25 cellular contexts compared by ENCODE assay signal in genomic region chr6:146999766-147000165, GRCh38.
DNase-seq lines count a peak whose midpoint lies in the region; ATAC-seq, FAIRE-seq and TF ChIP-seq lines count a peak whose summit lies in the region.
"Had no signal": no experiment of that assay in that cellular context is flagged by ENCODE, and none has a peak within 500 bp of the region (broad histone marks: within the 10 kb centered on the region; RNA-seq: fewer than 3 reads in every experiment).

No MANE protein-coding gene starts in this region.

- CTCF ChIA-PET in HepG2 (lab: Yijun Ruan, JAX; ENCODE audit: low intra/inter-chr PET ratio, low total read pairs) (no interaction called here), WTC11 (lab: Charles Lee) (no interaction called here)

- POLR2A ChIA-PET in HepG2 (lab: Yijun Ruan, JAX) = no interaction called here
- POLR2A ChIA-PET in WTC11 (lab: Charles Lee) = no interaction called here

- no peak overlapping the region for H2BK5ac ChIP-seq in mesenchymal stem cell (ENCODE audit: low read depth, low read length, poor library complexity, severe bottlenecking)

- in situ Hi-C loops in HepG2 (cut with HindIII; ENCODE audit: extremely low pct_ligation_motif_present, low pct_unique_long_range_greater_than_20kb) = no loop called here

- no peak overlapping the region for H4K8ac ChIP-seq in mesenchymal stem cell (ENCODE audit: low read length)

- no peaks in the 10 kb centered on the region for H3K4me1 ChIP-seq in HepG2 (ENCODE audit: insufficient read depth, low read length)
- H3K4me1 ChIP-seq in right lobe of liver = no peaks in the 10 kb centered on the region
- peaks cover 3% of the 10 kb centered on the region for H3K4me1 ChIP-seq in mesenchymal stem cell (ENCODE audit: control insufficient read depth, insufficient read depth, low read depth, low read length)

- H2BK15ac ChIP-seq in mesenchymal stem cell (ENCODE audit: low read depth, poor library complexity, severe bottlenecking) = no peak overlapping the region

- TF ChIP-seq EP300 in HepG2 (IDR thresholded peaks at IDR 0.05; ENCODE audit: low read depth in 2 of 2, low read length in 2 of 2) = no peak
- no peak for TF ChIP-seq EP300 in HepG2 (CRISPR knock-in tag; IDR thresholded peaks at IDR 0.05; ENCODE audit: borderline replicate concordance)

- H3K27ac ChIP-seq in HepG2 (ENCODE audit: extremely low read length, insufficient read depth, low read length) = no peak overlapping the region
- H3K27ac ChIP-seq in right lobe of liver = no peak overlapping the region
- no peak overlapping the region for H3K27ac ChIP-seq in mesenchymal stem cell (ENCODE audit: low read length, poor library complexity, severe bottlenecking)
- H3K27ac ChIP-seq: BLaER1 treated with 17β-estradiol and CSF1 and Interleukin-3, amounts not matched to agents 10 nM and 100 nM had no signal

- 52% methylated on average over 5 of the region's 5 CpGs for WGBS in HepG2 (ENCODE audit: low lambda C conversion rate)
- 69% methylated on average over 4 of the region's 5 CpGs for WGBS in right lobe of liver (ENCODE audit: insufficient coverage, low coverage, low lambda C conversion rate, missing lambda C conversion rate)
- 96% methylated on average over 3 of the region's 5 CpGs for WGBS in mesenchymal stem cell

- H3K4me1 Mint-ChIP-seq in WTC11 (peaks cover 20% of the 10 kb centered on the region), mesothelial cell of epicardium (peaks cover 5% of the 10 kb centered on the region)

- H3K27me3 Mint-ChIP-seq in WTC11 (ENCODE audit: low read depth) (no peaks in the 10 kb centered on the region), mesothelial cell of epicardium (ENCODE audit: low read depth) (no peaks in the 10 kb centered on the region)
- H3K27me3 Mint-ChIP-seq: CD4-positive, alpha-beta T cell had no signal

- no peak for TF ChIP-seq RAD21 in HepG2 (CRISPR knock-in tag; IDR thresholded peaks at IDR 0.05)

- H4K20me1 ChIP-seq in HepG2 (ENCODE audit: insufficient read depth, low read length) = no peaks in the 10 kb centered on the region
- H4K20me1 ChIP-seq: BLaER1 treated with 17β-estradiol and CSF1 and Interleukin-3, amounts not matched to agents 10 nM and 100 nM had no signal

- H2BK12ac ChIP-seq in mesenchymal stem cell (ENCODE audit: low read length in 2 of 2) = peak overlapping the region in 1 of 2 experiments; percentile 92

- BruUV-seq in HepG2 (replicated peaks; lab: Mats Ljungman, UMichigan) = no TSS peak

- H2AFZ ChIP-seq in HepG2 (ENCODE audit: low read length) = no peak overlapping the region
- H2AFZ ChIP-seq in mesenchymal stem cell (ENCODE audit: low read depth, low read length) = no peak overlapping the region

- H3K36me3 Mint-ChIP-seq in WTC11 = no peaks in the 10 kb centered on the region
- H3K36me3 Mint-ChIP-seq in mesothelial cell of epicardium = no peaks in the 10 kb centered on the region

- H3K9me3 Mint-ChIP-seq in WTC11 = no peaks in the 10 kb centered on the region
- H3K9me3 Mint-ChIP-seq in mesothelial cell of epicardium = peaks cover 4% of the 10 kb centered on the region
- H3K9me3 Mint-ChIP-seq: CD4-positive, alpha-beta T cell had no signal

- H3K27me3 ChIP-seq in HepG2 (ENCODE audit: control insufficient read depth in 1 of 2, insufficient read depth in 2 of 2, low read length in 2 of 2) (no peaks in the 10 kb centered on the region), right lobe of liver (no peaks in the 10 kb centered on the region), mesenchymal stem cell (ENCODE audit: control insufficient read depth in 1 of 2, insufficient read depth in 1 of 2, low read length in 2 of 2) (no peaks in the 10 kb centered on the region)
- H3K27me3 ChIP-seq: BLaER1 treated with 17β-estradiol and CSF1 and Interleukin-3, amounts not matched to agents 10 nM and 100 nM had no signal

- TF ChIP-seq CTCF in HepG2 (CRISPR knock-in tag; IDR thresholded peaks at IDR 0.05) (no peak), right lobe of liver (IDR thresholded peaks at IDR 0.05) (no peak), WTC11 (IDR thresholded peaks at IDR 0.05) (no peak), mesothelial cell of epicardium (IDR thresholded peaks at IDR 0.05; ENCODE audit: unreplicated experiment) (no peak)

- no peak overlapping the region for H3K4me3 Mint-ChIP-seq in WTC11
- H3K4me3 Mint-ChIP-seq in mesothelial cell of epicardium = no peak overlapping the region
- H3K4me3 Mint-ChIP-seq: CD4-positive, alpha-beta T cell had no signal

- no peaks in the 10 kb centered on the region for H3K36me3 ChIP-seq in HepG2 (replicated peaks in 1 of 2; ENCODE audit: control insufficient read depth in 1 of 2, insufficient read depth in 2 of 2, low read length in 2 of 2)
- H3K36me3 ChIP-seq in right lobe of liver = no peaks in the 10 kb centered on the region
- no peaks in the 10 kb centered on the region for H3K36me3 ChIP-seq in mesenchymal stem cell (ENCODE audit: control insufficient read depth in 1 of 2, insufficient read depth in 2 of 2, low read depth in 1 of 2, low read length in 2 of 2)
- H3K36me3 ChIP-seq: BLaER1 treated with 17β-estradiol and CSF1 and Interleukin-3, amounts not matched to agents 10 nM and 100 nM had no signal

- H3K23ac ChIP-seq in mesenchymal stem cell (ENCODE audit: low read length in 2 of 2) = no peak overlapping the region

- H3K9ac ChIP-seq in HepG2 (ENCODE audit: insufficient read depth, low read depth, low read length) = no peak overlapping the region
- H3K9ac ChIP-seq in mesenchymal stem cell (ENCODE audit: low read length) = no peak overlapping the region
- H3K9ac ChIP-seq: BLaER1 treated with 17β-estradiol and CSF1 and Interleukin-3, amounts not matched to agents 10 nM and 100 nM; SK-N-SH had no signal

- peak overlapping the region in 1 of 2 experiments; percentile 82 for H3K18ac ChIP-seq in mesenchymal stem cell (ENCODE audit: low read depth in 1 of 2, low read length in 2 of 2)

- H3K27ac Mint-ChIP-seq in WTC11 (no peak overlapping the region), mesothelial cell of epicardium (no peak overlapping the region)
- H3K27ac Mint-ChIP-seq: CD4-positive, alpha-beta T cell had no signal

- H4K91ac ChIP-seq in mesenchymal stem cell (ENCODE audit: low read length) = no peak overlapping the region

- no peak overlapping the region for H2BK120ac ChIP-seq in mesenchymal stem cell (ENCODE audit: low read depth, low read length)

- ATAC-seq in HepG2 (peak; percentile 32; the same call in 1 of the 3 replicates), right lobe of liver (no peak), WTC11 (peak; percentile 82), GM19324 (IDR thresholded peaks at IDR 0.05; ENCODE audit: low FRiP score, unreplicated experiment) (no peak)
- ATAC-seq: HCT116, PC-3 had no signal

- intact Hi-C loops in HepG2 (cut with micrococcal nuclease; ENCODE audit: unreplicated experiment) (no loop called here), right lobe of liver (cut with DNase I) (no loop called here)

- no peaks in the 10 kb centered on the region for H3K79me1 ChIP-seq in mesenchymal stem cell (replicated peaks; ENCODE audit: low read length, poor library complexity, severe bottlenecking)

- H3K4me3 ChIP-seq in HepG2 (replicated peaks in 1 of 3; ENCODE audit: insufficient read depth in 1 of 3, low read depth in 2 of 3, low read length in 3 of 3) (no peak overlapping the region), right lobe of liver (no peak overlapping the region), mesenchymal stem cell (ENCODE audit: insufficient read depth in 1 of 2, low read depth in 1 of 2, low read length in 2 of 2) (no peak overlapping the region)
- H3K4me3 ChIP-seq: BLaER1 treated with 17β-estradiol and CSF1 and Interleukin-3, amounts not matched to agents 10 nM and 100 nM had no signal

- peak overlapping the region; percentile 81 for H2AK5ac ChIP-seq in mesenchymal stem cell (ENCODE audit: low read length, severe bottlenecking)

- H3K9me3 ChIP-seq in HepG2 (ENCODE audit: low read length) (no peaks in the 10 kb centered on the region), right lobe of liver (no peaks in the 10 kb centered on the region), mesenchymal stem cell (ENCODE audit: control insufficient read depth, low read length) (no peaks in the 10 kb centered on the region)
- H3K9me3 ChIP-seq: BLaER1 treated with 17β-estradiol and CSF1 and Interleukin-3, amounts not matched to agents 10 nM and 100 nM; SK-N-SH had no signal

- no peak overlapping the region for H3K4me2 ChIP-seq in HepG2 (ENCODE audit: low read depth, low read length)
- no peak overlapping the region for H3K4me2 ChIP-seq in mesenchymal stem cell (ENCODE audit: low read length, poor library complexity, severe bottlenecking)

- no peaks in the 10 kb centered on the region for H3K79me2 ChIP-seq in HepG2 (ENCODE audit: insufficient read depth, low read length)

- H3K14ac ChIP-seq in mesenchymal stem cell (ENCODE audit: low read length in 2 of 2) = peak overlapping the region in 1 of 2 experiments; percentile 70

- FAIRE-seq in HepG2 (lab: Jason Lieb, UNC) = no peak
- FAIRE-seq: D721Med, G401.6 had no signal

- DNase-seq in HepG2 (ENCODE audit: low spot score) (no peak), right lobe of liver (no peak), WTC11 (ENCODE audit: low spot score) (no peak), mesenchymal stem cell (no peak), globus pallidus (ENCODE audit: low spot score) (no peak), mesothelial cell of epicardium (ENCODE audit: low spot score in 2 of 2, unreplicated experiment in 2 of 2) (no peak)
- DNase-seq: 8988T; CD4-positive, alpha-beta T cell; DMS53; GOT3; Kasumi-1; NCI-H1092 treated with DMSO at 0.1 percent for 48 hours; NCI-H1436; NCI-H187; NCI-H524 treated with DMSO at 0.1 percent for 48 hours; NCI-H774; PC-3; Right ventricle myocardium superior; SK-N-SH; SW 1271 had no signal

- TF ChIP-seq POLR2A in HepG2 (IDR thresholded peaks at IDR 0.05; ENCODE audit: insufficient read depth in 1 of 2, low read depth in 2 of 2, low read length in 2 of 2) (no peak), right lobe of liver (IDR thresholded peaks at IDR 0.05) (no peak)

- H3K4ac ChIP-seq in mesenchymal stem cell (ENCODE audit: low read depth in 1 of 2, low read length in 2 of 2) = peak overlapping the region in 1 of 2 experiments; percentile 73

TF ChIP-seq in HepG2, 621 proteins besides CTCF, POLR2A, EP300 and RAD21 (continues in another document):
- TF ChIP-seq PHF20 (CRISPR knock-in tag; IDR thresholded peaks at IDR 0.05) (no peak), ZFP41 (CRISPR knock-in tag; IDR thresholded peaks at IDR 0.05; ENCODE audit: borderline replicate concordance) (no peak), ZMAT5 (CRISPR knock-in tag; IDR thresholded peaks at IDR 0.05; ENCODE audit: borderline replicate concordance, low read depth) (no peak)

TF ChIP-seq in WTC11, 78 proteins besides CTCF, POLR2A, EP300 and RAD21:
- TF ChIP-seq TEAD1 (CRISPR knock-in tag; IDR thresholded peaks at IDR 0.05) = no peak
- no peak for TF ChIP-seq FOXJ3 (CRISPR knock-in tag; IDR thresholded peaks at IDR 0.05; ENCODE audit: borderline replicate concordance)
- TF ChIP-seq RORB (CRISPR knock-in tag; IDR thresholded peaks at IDR 0.05) = no peak

Comparison
In these comparisons a context has a peak if more than half of its experiments do, and no peak if none do; other contexts are left out.
1. ATAC-seq: peak in HepG2 (single experiment) and WTC11 (single experiment); none in right lobe of liver (0 of 4) and GM19324 (single experiment).